32 cellular contexts compared by ENCODE assay signal in genomic region chr12:2779281-2779680, GRCh38. TPM values are rescaled to one million over a fixed set of nuclear protein-coding genes. Genes with fewer than 3 reads are reported as not detected.
DNase-seq lines count a peak whose midpoint lies in the region; ATAC-seq, FAIRE-seq and TF ChIP-seq lines count a peak whose summit lies in the region.
"Had no signal": no experiment of that assay in that cellular context is flagged by ENCODE, and none has a peak within 500 bp of the region (broad histone marks: within the 10 kb centered on the region; RNA-seq: fewer than 3 reads in every experiment).

No MANE protein-coding gene starts in this region.

- peak; percentile 23 to 75 for DNase-seq in NCI-H524 (lab: John Stamatoyannopoulos, UW)
- DNase-seq in NCI-H524 treated with DMSO at 0.1 percent for 48 hours (lab: John Stamatoyannopoulos, UW): no peak
- peak; percentile 19 for DNase-seq in NCI-H82 treated with DMSO at 0.1 percent for 48 hours (lab: John Stamatoyannopoulos, UW; ENCODE audit: unreplicated experiment)
- DNase-seq in urothelium cell line (ENCODE audit: low spot score): no peak
- DNase-seq in DMS153 treated with DMSO at 0.1 percent for 48 hours (lab: John Stamatoyannopoulos, UW; ENCODE audit: unreplicated experiment): no peak
- no peak for DNase-seq in breast epithelium (ENCODE audit: low spot score in 2 of 2)
- DNase-seq: activated CD8-positive, alpha-beta memory T cell treated with anti-CD3 and anti-CD28 coated beads, Interleukin-2, amount 50 U/mL, for 48 hours; anterior cingulate cortex; CD4-positive, CD25-positive, alpha-beta regulatory T cell; central memory CD4-positive, alpha-beta T cell; dermis blood vessel endothelial cell; DMS 273 treated with DMSO at 0.1 percent for 48 hours; left cardiac atrium; naive B cell; NCI-H1105; NCI-H2081; occipital lobe; RPMI8226; stimulated activated CD8-positive, alpha-beta memory T cell treated with anti-CD3 and anti-CD28 coated beads, Interleukin-4, amount 100 ng/mL, for 48 hours had no signal

- H3K9me3 ChIP-seq in breast epithelium: no peaks in the 10 kb centered on the region
- H3K9me3 ChIP-seq: tibial nerve had no signal

- H3K27ac ChIP-seq in breast epithelium: no peak overlapping the region
- H3K27ac ChIP-seq: 22Rv1, KMS-11, tibial nerve, VCaP had no signal

- no peaks in the 10 kb centered on the region for H3K4me1 ChIP-seq in breast epithelium

- H3K27me3 ChIP-seq in breast epithelium: no peaks in the 10 kb centered on the region
- H3K27me3 ChIP-seq: tibial nerve had no signal

- no peak for TF ChIP-seq CTCF in breast epithelium (IDR thresholded peaks at IDR 0.05)

- TF ChIP-seq POLR2A in breast epithelium (IDR thresholded peaks at IDR 0.05): no peak

- H3K4me3 ChIP-seq in breast epithelium: no peak overlapping the region
- H3K4me3 ChIP-seq: tibial nerve had no signal

- intact Hi-C loops in breast epithelium (cut with DNase I; ENCODE audit: low total_unique reads): no loop called here

- ATAC-seq in esophagus mucosa: peak; percentile 73
- ATAC-seq in HG03354 (IDR thresholded peaks at IDR 0.05; ENCODE audit: poor library complexity, severe bottlenecking, unreplicated experiment): no peak
- ATAC-seq: activated naive CD4-positive, alpha-beta T cell treated with anti-CD3 and anti-CD28 coated beads, Interleukin-2, amount 50 U/mL, for 72 hours; left cardiac atrium; SK-N-SH treated with all-trans-retinoic acid at 6 μM for 48 hours had no signal

- no peaks in the 10 kb centered on the region for H3K36me3 ChIP-seq in breast epithelium
- H3K36me3 ChIP-seq: tibial nerve had no signal

- peak; percentile 87 for FAIRE-seq in urothelium cell line (lab: Jason Lieb, UNC)
- FAIRE-seq: HTR-8/SVneo had no signal

RNA-seq across cellular contexts. Expression of gene FKBP4, which starts 15.5 kb away (rescaled TPM):
- total RNA-seq in esophagus mucosa: 83.4 TPM
- total RNA-seq in breast epithelium: 10 to 100 TPM; 30.4 to 70.8 (median 50.1) TPM

RNA-seq across cellular contexts. Expression of gene ITFG2, which starts 33.2 kb away (rescaled TPM):
- total RNA-seq in esophagus mucosa (17.8 TPM), breast epithelium (10 to 100 TPM; 22.2 to 48.9 (median 35.1) TPM)

RNA-seq across cellular contexts. Expression of gene NRIP2, which starts 55.6 kb away (rescaled TPM):
- total RNA-seq in esophagus mucosa: 0.08 TPM
- 1 to 10 TPM in 2 of 3 donors, under 1 TPM in 1; 0.16 to 1.6 (median 1.2) TPM for total RNA-seq in breast epithelium
- total RNA-seq: activated naive CD4-positive, alpha-beta T cell treated with anti-CD3 and anti-CD28 coated beads, Interleukin-2, amount 50 U/mL, for 72 hours; activated T-helper 2 cell treated with anti-CD3 and anti-CD28 coated beads, Interferon-gamma antibody, Interleukin-2, Interleukin-4, amounts not matched to agents 10 μg/mL and 5 μg/mL and 100 μg/mL, durations not matched to agents 14 hours and 24 hours and 36 hours; CD4-positive, CD25-positive, alpha-beta regulatory T cell; dermis blood vessel endothelial cell; G401; pulmonary artery endothelial cell; T-helper 2 cell treated with Interferon-gamma antibody and Interleukin-4, amounts not matched to agents 100 ng/mL and 5 ng/mL, for 36 hours had no signal

Comparison
In these comparisons a context has a peak if more than half of its experiments do, and no peak if none do; other contexts are left out.
1. DNase-seq: peak in NCI-H524 (2 of 2) and NCI-H82 treated with DMSO at 0.1 percent for 48 hours (single experiment); none in NCI-H524 treated with DMSO at 0.1 percent for 48 hours (single experiment), urothelium cell line (single experiment), DMS153 treated with DMSO at 0.1 percent for 48 hours (single experiment) and breast epithelium (0 of 2).